Comparison of ENCODE assay signal across 8 cellular contexts in genomic region chr1:235504122-235504493, GRCh38. TPM values are rescaled to one million over a fixed set of nuclear protein-coding genes. Genes with fewer than 3 reads are reported as not detected.
DNase-seq lines count a peak whose midpoint lies in the region; ATAC-seq and TF ChIP-seq lines count a peak whose summit lies in the region.

B3GALNT2 (minus strand) TSS chr1:235504452; CDS start chr1:235504252, 200 bp downstream.

- peaks cover 32% of the 10 kb centered on the region for H3K4me1 ChIP-seq in psoas muscle

- intact Hi-C loops in activated naive CD4-positive, alpha-beta T cell treated with anti-CD3 and anti-CD28 coated beads for 36 hours (cut with micrococcal nuclease) = loop anchor here (1.0 to 10.0 kb wide), 14 partner anchors 11 to 1291 kb away; partner anchors contain the start of genes ARID4B, GGPS1, IRF2BP2 and MTR
- intact Hi-C loops in Right ventricle myocardium inferior (cut with DNase I) (no loop called here), psoas muscle (cut with DNase I) (no loop called here)

- H3K27ac ChIP-seq in psoas muscle = peak within 1 kb of the TSS; percentile 99

- peak; percentile 17 for ATAC-seq in HG03060 (IDR thresholded peaks at IDR 0.05; ENCODE audit: low read depth, unreplicated experiment)
- ATAC-seq in WTC11 = peak; percentile 35
- ATAC-seq in Right ventricle myocardium inferior = peak; percentile 46
- peak; percentile 36 to 42 (median 40) for ATAC-seq in psoas muscle

- 0 to 2% (median 1%) methylated on average over 26 to 48 of the region's 48 CpGs for WGBS in psoas muscle, 3 donors

- no peaks in the 10 kb centered on the region for H3K9me3 Mint-ChIP-seq in activated naive CD4-positive, alpha-beta T cell treated with anti-CD3 and anti-CD28 coated beads for 36 hours
- H3K9me3 Mint-ChIP-seq in WTC11 = no peaks in the 10 kb centered on the region

- no peaks in the 10 kb centered on the region for H3K36me3 ChIP-seq in psoas muscle (ENCODE audit: insufficient read depth in 1 of 2, low read depth in 1 of 2)

- TF ChIP-seq CTCF in WTC11 (IDR thresholded peaks at IDR 0.05) (no peak), psoas muscle (IDR thresholded peaks at IDR 0.05) (no peak)

- peak within 1 kb of the TSS; percentile 97 for H3K4me3 Mint-ChIP-seq in activated naive CD4-positive, alpha-beta T cell treated with anti-CD3 and anti-CD28 coated beads for 36 hours
- H3K4me3 Mint-ChIP-seq in WTC11 = peak within 1 kb of the TSS; percentile 96

- peak within 1 kb of the TSS; percentile 97 for H3K27ac Mint-ChIP-seq in activated naive CD4-positive, alpha-beta T cell treated with anti-CD3 and anti-CD28 coated beads for 36 hours
- peak within 1 kb of the TSS; percentile 99 for H3K27ac Mint-ChIP-seq in WTC11

- no peaks in the 10 kb centered on the region for H3K9me3 ChIP-seq in psoas muscle

- peaks cover 31% of the 10 kb centered on the region for H3K4me1 Mint-ChIP-seq in activated naive CD4-positive, alpha-beta T cell treated with anti-CD3 and anti-CD28 coated beads for 36 hours (ENCODE audit: low read depth)
- peaks cover 23% of the 10 kb centered on the region for H3K4me1 Mint-ChIP-seq in WTC11

- POLR2A ChIA-PET in WTC11 (lab: Charles Lee) = interaction anchor here (0.6 to 2.3 kb wide), 9 partner anchors 8 to 468 kb away, joined by 3 to 7 read pairs (median 4); partner anchors contain the start of genes ARID4B, GGPS1 and TOMM20

- DNase-seq in activated naive CD4-positive, alpha-beta T cell treated with anti-CD3 and anti-CD28 coated beads for 36 hours = no peak
- no peak for DNase-seq in activated naive CD4-positive, alpha-beta T cell treated with Interleukin-2 at 50 U/mL for 16 hours
- DNase-seq in WTC11 (ENCODE audit: low spot score) (no peak), Right ventricle myocardium inferior (ENCODE audit: missing footprints) (no peak), psoas muscle (no peak), CD1c-positive myeloid dendritic cell (ENCODE audit: extremely low spot score) (no peak), putamen (ENCODE audit: low spot score) (no peak)

- H3K36me3 Mint-ChIP-seq in activated naive CD4-positive, alpha-beta T cell treated with anti-CD3 and anti-CD28 coated beads for 36 hours (ENCODE audit: low read depth) = no peaks in the 10 kb centered on the region
- no peaks in the 10 kb centered on the region for H3K36me3 Mint-ChIP-seq in WTC11

- no peaks in the 10 kb centered on the region for H3K27me3 ChIP-seq in psoas muscle (ENCODE audit: insufficient read depth in 3 of 3, low read length in 2 of 3)

- H3K4me3 ChIP-seq in psoas muscle = peak within 1 kb of the TSS; percentile 87

- no peaks in the 10 kb centered on the region for H3K27me3 Mint-ChIP-seq in activated naive CD4-positive, alpha-beta T cell treated with anti-CD3 and anti-CD28 coated beads for 36 hours (ENCODE audit: low read depth)
- H3K27me3 Mint-ChIP-seq in WTC11 (ENCODE audit: low read depth) = no peaks in the 10 kb centered on the region

- CTCF ChIA-PET in activated naive CD4-positive, alpha-beta T cell treated with anti-CD3 and anti-CD28 coated beads for 36 hours (lab: Charles Lee) = interaction anchor here (0.6 to 2.6 kb wide), 13 partner anchors 10 to 410 kb away, joined by 3 to 16 read pairs (median 4); no protein-coding TSS in a partner anchor
- CTCF ChIA-PET in WTC11 (lab: Charles Lee) = interaction anchor here (0.5 to 3.3 kb wide), 34 partner anchors 9 to 602 kb away, joined by 3 to 26 read pairs (median 4); no protein-coding TSS in a partner anchor

TF ChIP-seq in WTC11, 78 proteins besides CTCF, POLR2A, EP300 and RAD21 (continues in another document):
- TF ChIP-seq AFF4 (CRISPR knock-in tag; IDR thresholded peaks at IDR 0.05; ENCODE audit: borderline replicate concordance) (no peak), PRDM15 (CRISPR knock-in tag; IDR thresholded peaks at IDR 0.05) (0 out of 2 replicates have a peak, but pooled peaks have one; percentile 5), MYBL2 (CRISPR knock-in tag; IDR thresholded peaks at IDR 0.05) (peak; percentile 86; the same call in 1 of the 2 replicates), HMGXB4 (CRISPR knock-in tag; IDR thresholded peaks at IDR 0.05) (peak; percentile 79; the same call in 1 of the 2 replicates), ZNF219 (CRISPR knock-in tag; IDR thresholded peaks at IDR 0.05; ENCODE audit: borderline replicate concordance) (no peak), SMAD3 (CRISPR knock-in tag; IDR thresholded peaks at IDR 0.05; ENCODE audit: borderline replicate concordance) (peak; percentile 80; the same call in 1 of the 2 replicates)

RNA-seq across cellular contexts. Expression of gene B3GALNT2, which starts in this region (rescaled TPM):
- 1 to 10 TPM; 8.9 to 9.6 TPM for total RNA-seq in activated naive CD4-positive, alpha-beta T cell treated with anti-CD3 and anti-CD28 coated beads for 36 hours
- total RNA-seq in WTC11 (2021) (37.4 to 41.7 TPM (median 40.8 TPM) in 3 replicates), Right ventricle myocardium inferior (21.4 TPM), psoas muscle (10 to 100 TPM; 27.0 to 46.9 (median 34.5) TPM)
- 10 to 100 TPM in 1 of 3 donors, 1 to 10 TPM in 2; 7.1 to 25.7 (median 7.4) TPM for polyA plus RNA-seq in psoas muscle
